35 cellular contexts compared by ENCODE assay signal in genomic region chr12:132009336-132009859, GRCh38.
"Had no signal": no experiment of that assay in that cellular context is flagged by ENCODE, and none has a peak within 500 bp of the region (broad histone marks: within the 10 kb centered on the region; RNA-seq: fewer than 3 reads in every experiment).

No MANE protein-coding gene starts in this region.

- H3K27me3 ChIP-seq: brain microvascular endothelial cell, MG63, Peyer's patch had no signal

- H3K27ac Mint-ChIP-seq: activated B cell treated with CpG ODN at 0.5 μM for 24 hours; activated naive CD4-positive, alpha-beta T cell treated with anti-CD3 and anti-CD28 coated beads, Interleukin-2, amount 10 ng/mL, durations not matched to agents 7 days and 5 days; activated naive CD8-positive, alpha-beta T cell treated with anti-CD3 and anti-CD28 coated beads, Interleukin-2, amount 50 U/mL, for 24 hours; activated T-cell treated with anti-CD3 and anti-CD28 coated beads, Interleukin-2, amount 50 U/mL, for 24 hours; activated T-helper 2 cell treated with anti-CD3 and anti-CD28 coated beads, Interferon-gamma antibody, Interleukin-2, Interleukin-4, amounts not matched to agents 10 μg/mL and 5 μg/mL and 100 μg/mL, durations not matched to agents 14 hours and 24 hours and 36 hours had no signal

- H3K27me3 Mint-ChIP-seq: activated B cell treated with CpG ODN at 0.5 μM for 24 hours; activated CD4-positive, alpha-beta memory T cell treated with anti-CD3 and anti-CD28 coated beads for 36 hours; activated naive CD4-positive, alpha-beta T cell treated with anti-CD3 and anti-CD28 coated beads, Interleukin-2, amount 10 ng/mL, durations not matched to agents 7 days and 5 days; activated naive CD8-positive, alpha-beta T cell; activated naive CD8-positive, alpha-beta T cell treated with anti-CD3 and anti-CD28 coated beads, Interleukin-2, amount 50 U/mL, for 24 hours; activated T-cell treated with anti-CD3 and anti-CD28 coated beads, Interleukin-2, amount 50 U/mL, for 24 hours had no signal

- H3K4me1 Mint-ChIP-seq: activated B cell treated with CpG ODN at 0.5 μM for 24 hours; activated naive CD4-positive, alpha-beta T cell treated with anti-CD3 and anti-CD28 coated beads, Interleukin-2, amount 10 ng/mL, durations not matched to agents 7 days and 5 days; activated naive CD8-positive, alpha-beta T cell treated with anti-CD3 and anti-CD28 coated beads, Interleukin-2, amount 50 U/mL, for 24 hours had no signal

- H3K9me3 Mint-ChIP-seq: activated B cell treated with CpG ODN at 0.5 μM for 24 hours; activated CD4-positive, alpha-beta memory T cell treated with anti-CD3 and anti-CD28 coated beads for 36 hours; activated naive CD4-positive, alpha-beta T cell treated with anti-CD3 and anti-CD28 coated beads, Interleukin-2, amount 10 ng/mL, durations not matched to agents 7 days and 5 days; activated naive CD8-positive, alpha-beta T cell treated with anti-CD3 and anti-CD28 coated beads, Interleukin-2, amount 50 U/mL, for 24 hours; activated T-cell treated with anti-CD3 and anti-CD28 coated beads, Interleukin-2, amount 50 U/mL, for 24 hours; activated T-helper 2 cell treated with anti-CD3 and anti-CD28 coated beads, Interferon-gamma antibody, Interleukin-2, Interleukin-4, amounts not matched to agents 10 μg/mL and 5 μg/mL and 100 μg/mL, durations not matched to agents 14 hours and 24 hours and 36 hours had no signal

- H3K4me3 ChIP-seq: MG63, Peyer's patch had no signal

- ATAC-seq: activated naive CD8-positive, alpha-beta T cell treated with anti-CD3 and anti-CD28 coated beads, Interleukin-2, amount 50 U/mL, for 24 hours; PC-3 had no signal

- H3K4me1 ChIP-seq: Peyer's patch had no signal

- H3K27ac ChIP-seq: brain microvascular endothelial cell, Peyer's patch, VCaP had no signal

- H3K9me3 ChIP-seq: MG63, Peyer's patch had no signal

- DNase-seq: activated B cell treated with CpG ODN at 0.5 μM for 24 hours; activated CD4-positive, alpha-beta memory T cell treated with anti-CD3 and anti-CD28 coated beads for 36 hours; activated CD4-positive, alpha-beta T cell treated with anti-CD3 and anti-CD28 coated beads for 4 hours; activated CD4-positive, alpha-beta T cell treated with anti-CD3 and anti-CD28 coated beads, Interleukin-2, amount 50 U/mL, for 1 hour; activated CD4-positive, CD25-positive, alpha-beta regulatory T cell treated with anti-CD3 and anti-CD28 coated beads, Interleukin-2, amount 50 U/mL, for 72 hours; activated naive CD4-positive, alpha-beta T cell treated with anti-CD3 and anti-CD28 coated beads, Interleukin-2, amount 10 ng/mL, durations not matched to agents 7 days and 5 days; activated naive CD8-positive, alpha-beta T cell treated with anti-CD3 and anti-CD28 coated beads, Interleukin-2, amount 50 U/mL, for 24 hours; activated T-cell treated with anti-CD3 and anti-CD28 coated beads, Interleukin-2, amount 50 U/mL, for 24 hours; amniotic stem cell; brain microvascular endothelial cell; central memory CD4-positive, alpha-beta T cell; Kasumi-1; MG63; NCI-H1048; NCI-H1105 treated with DMSO at 0.1 percent for 48 hours; NCI-H1436; NCI-H1694; NCI-H1930; NCI-H2081 treated with DMSO at 0.1 percent for 48 hours; NCI-H226; NCI-H446 treated with DMSO at 0.1 percent for 48 hours; NCI-H524; NCI-H69; NCI-H82; PC-3; RPMI8226; SIG-M5; SW 1271; T-helper 1 cell; T-helper 2 cell; T-helper 9 cell had no signal

- H3K4me3 Mint-ChIP-seq: activated B cell treated with CpG ODN at 0.5 μM for 24 hours; activated CD4-positive, alpha-beta memory T cell treated with anti-CD3 and anti-CD28 coated beads for 36 hours; activated naive CD4-positive, alpha-beta T cell treated with anti-CD3 and anti-CD28 coated beads, Interleukin-2, amount 10 ng/mL, durations not matched to agents 7 days and 5 days; activated naive CD8-positive, alpha-beta T cell; activated naive CD8-positive, alpha-beta T cell treated with anti-CD3 and anti-CD28 coated beads, Interleukin-2, amount 50 U/mL, for 24 hours; activated T-cell treated with anti-CD3 and anti-CD28 coated beads, Interleukin-2, amount 50 U/mL, for 24 hours had no signal
